18 cellular contexts compared by ENCODE assay signal in genomic region chr1:182688436-182688835, GRCh38. TPM values are rescaled to one million over a fixed set of nuclear protein-coding genes. Genes with fewer than 3 reads are reported as not detected.
"Had no signal": no experiment of that assay in that cellular context is flagged by ENCODE, and none has a peak within 500 bp of the region (broad histone marks: within the 10 kb centered on the region; RNA-seq: fewer than 3 reads in every experiment).

No MANE protein-coding gene starts in this region.

- H3K27ac ChIP-seq: epithelial cell of prostate, gastroesophageal sphincter, ovary, tibial artery had no signal

- H3K4me3 ChIP-seq: gastroesophageal sphincter, ovary, tibial artery had no signal

- H3K4me1 ChIP-seq: gastroesophageal sphincter, tibial artery had no signal

- DNase-seq: activated B cell treated with CpG ODN at 0.5 μM for 24 hours; activated CD4-positive, alpha-beta T cell treated with anti-CD3 and anti-CD28 coated beads, Interleukin-2, amount 10 ng/mL, durations not matched to agents 7 days and 5 days; activated naive CD4-positive, alpha-beta T cell treated with anti-CD3 and anti-CD28 coated beads for 36 hours; activated T-cell treated with anti-CD3 and anti-CD28 coated beads for 4 hours; amniotic stem cell; effector memory CD4-positive, alpha-beta T cell; hippocampal formation; ovary; stimulated activated CD4-positive, alpha-beta T cell treated with anti-CD3 and anti-CD28 coated beads, Interleukin-2, amount 100 ng/mL, for 48 hours; T1000; tibial artery had no signal

- H3K36me3 ChIP-seq: gastroesophageal sphincter, ovary, tibial artery had no signal

- H3K27me3 ChIP-seq: ovary had no signal

- ATAC-seq: activated T-helper 17 cell treated with anti-CD3 and anti-CD28 coated beads, Interleukin-2, amount 50 U/mL, for 72 hours; gastroesophageal sphincter had no signal

RNA-seq across cellular contexts. Expression of gene RGS8, which starts 4.0 kb away (rescaled TPM):
- total RNA-seq: activated B cell treated with CpG ODN at 0.5 μM for 24 hours; activated CD4-positive, alpha-beta T cell treated with anti-CD3 and anti-CD28 coated beads, Interleukin-2, amount 10 ng/mL, durations not matched to agents 7 days and 5 days; activated CD8-positive, alpha-beta memory T cell treated with anti-CD3 and anti-CD28 coated beads for 36 hours; activated naive CD4-positive, alpha-beta T cell treated with anti-CD3 and anti-CD28 coated beads for 36 hours; gastroesophageal sphincter; lower leg skin; mesothelial cell of epicardium; myocyte had no signal
